Comparison of ENCODE assay signal across 1 cellular context in genomic region chr19:19663292-19664120, GRCh38.
TF ChIP-seq lines count a peak whose summit lies in the region.

Gene ATP13A1, minus strand, starts transcription at chr19:19663676. Its CDS starts 10 bp downstream, at chr19:19663666.

TF ChIP-seq in K562, 482 proteins besides CTCF, POLR2A, EP300 and RAD21 (continued from another document and continues in another):
- 0 out of 2 replicates have a peak, but pooled peaks have one; percentile 29 for TF ChIP-seq REST (CRISPR knock-in tag; IDR thresholded peaks at IDR 0.05; ENCODE audit: low read depth)
- peak; percentile 88 for TF ChIP-seq PHF20 (IDR thresholded peaks at IDR 0.05; ENCODE audit: partially characterized antibody)
- TF ChIP-seq ZNF75A (CRISPR knock-in tag; IDR thresholded peaks at IDR 0.05) = no peak
- no peak for TF ChIP-seq ZC3H8 (IDR thresholded peaks at IDR 0.05)
- TF ChIP-seq FOXM1 (IDR thresholded peaks at IDR 0.05; ENCODE audit: low read depth) = no peak
- TF ChIP-seq FOXM1 (CRISPR knock-in tag; IDR thresholded peaks at IDR 0.05; ENCODE audit: low read depth) = 0 out of 2 replicates have a peak, but pooled peaks have one; percentile 61
- no peak for TF ChIP-seq MAFK (IDR thresholded peaks at IDR 0.05; ENCODE audit: low read length)
- TF ChIP-seq CBX1 (IDR thresholded peaks at IDR 0.05; ENCODE audit: low read depth) = 0 out of 2 replicates have a peak, but pooled peaks have one; percentile 73
- peak; percentile 16; the same call in 1 of the 2 replicates for TF ChIP-seq ATF2 (CRISPR knock-in tag; IDR thresholded peaks at IDR 0.05)
- TF ChIP-seq ELF4 (CRISPR knock-in tag; IDR thresholded peaks at IDR 0.05) = peak; percentile 93; the same call in 1 of the 2 replicates
- peak; percentile 95 for TF ChIP-seq ZNF197 (CRISPR knock-in tag; IDR thresholded peaks at IDR 0.05; ENCODE audit: low read depth)
- no peak for TF ChIP-seq MIER1 (IDR thresholded peaks at IDR 0.05; ENCODE audit: low read depth)
- TF ChIP-seq, protein P1, sequence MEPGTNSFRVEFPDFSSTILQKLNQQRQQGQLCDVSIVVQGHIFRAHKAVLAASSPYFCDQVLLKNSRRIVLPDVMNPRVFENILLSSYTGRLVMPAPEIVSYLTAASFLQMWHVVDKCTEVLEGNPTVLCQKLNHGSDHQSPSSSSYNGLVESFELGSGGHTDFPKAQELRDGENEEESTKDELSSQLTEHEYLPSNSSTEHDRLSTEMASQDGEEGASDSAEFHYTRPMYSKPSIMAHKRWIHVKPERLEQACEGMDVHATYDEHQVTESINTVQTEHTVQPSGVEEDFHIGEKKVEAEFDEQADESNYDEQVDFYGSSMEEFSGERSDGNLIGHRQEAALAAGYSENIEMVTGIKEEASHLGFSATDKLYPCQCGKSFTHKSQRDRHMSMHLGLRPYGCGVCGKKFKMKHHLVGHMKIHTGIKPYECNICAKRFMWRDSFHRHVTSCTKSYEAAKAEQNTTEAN (CRISPR knock-in tag; IDR thresholded peaks at IDR 0.05) = 0 out of 2 replicates have a peak, but pooled peaks have one; percentile 23
- TF ChIP-seq, protein P2, sequence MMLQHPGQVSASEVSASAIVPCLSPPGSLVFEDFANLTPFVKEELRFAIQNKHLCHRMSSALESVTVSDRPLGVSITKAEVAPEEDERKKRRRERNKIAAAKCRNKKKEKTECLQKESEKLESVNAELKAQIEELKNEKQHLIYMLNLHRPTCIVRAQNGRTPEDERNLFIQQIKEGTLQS (IDR thresholded peaks at IDR 0.05) = no peak
- TF ChIP-seq, protein P2 (CRISPR knock-in tag; conservative IDR thresholded peaks at IDR 0.05) = 0 out of 2 replicates have a peak, but pooled peaks have one; percentile 56
- peak; percentile 83 to 96; a peak in 3 of 4 replicates for TF ChIP-seq ETV6 (IDR thresholded peaks at IDR 0.05; ENCODE audit: borderline replicate concordance in 1 of 2, low read depth in 2 of 2, low read length in 1 of 2)
- no peak; the same call in 1 of the 2 replicates for TF ChIP-seq ETV6 (CRISPR knock-in tag; IDR thresholded peaks at IDR 0.05; ENCODE audit: borderline replicate concordance)
- TF ChIP-seq, protein P3, sequence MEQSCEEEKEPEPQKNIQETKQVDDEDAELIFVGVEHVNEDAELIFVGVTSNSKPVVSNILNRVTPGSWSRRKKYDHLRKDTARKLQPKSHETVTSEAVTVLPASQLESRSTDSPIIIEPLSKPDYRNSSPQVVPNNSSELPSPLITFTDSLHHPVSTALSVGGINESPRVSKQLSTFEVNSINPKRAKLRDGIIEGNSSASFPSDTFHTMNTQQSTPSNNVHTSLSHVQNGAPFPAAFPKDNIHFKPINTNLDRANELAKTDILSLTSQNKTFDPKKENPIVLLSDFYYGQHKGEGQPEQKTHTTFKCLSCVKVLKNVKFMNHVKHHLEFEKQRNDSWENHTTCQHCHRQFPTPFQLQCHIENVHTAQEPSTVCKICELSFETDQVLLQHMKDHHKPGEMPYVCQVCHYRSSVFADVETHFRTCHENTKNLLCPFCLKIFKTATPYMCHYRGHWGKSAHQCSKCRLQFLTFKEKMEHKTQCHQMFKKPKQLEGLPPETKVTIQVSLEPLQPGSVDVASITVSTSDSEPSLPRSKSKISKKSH (CRISPR knock-in tag; IDR thresholded peaks at IDR 0.05) = no peak
- peak; percentile 74 for TF ChIP-seq THAP12 (CRISPR knock-in tag; IDR thresholded peaks at IDR 0.05)
- TF ChIP-seq EZH2 (IDR thresholded peaks at IDR 0.05; ENCODE audit: borderline replicate concordance, low read depth, low read length) = no peak
- TF ChIP-seq SIX5 (IDR thresholded peaks at IDR 0.05; ENCODE audit: borderline replicate concordance in 1 of 2, insufficient read depth in 1 of 2, low read depth in 1 of 2, low read length in 2 of 2) = peak; percentile 34 to 38; a peak in 1 of 4 replicates
- no peak for TF ChIP-seq MTA2 (IDR thresholded peaks at IDR 0.05; ENCODE audit: low read depth)
- TF ChIP-seq CEBPZ (IDR thresholded peaks at IDR 0.05; ENCODE audit: borderline replicate concordance, low read depth, low read length) = no peak
- TF ChIP-seq HSF4 (CRISPR knock-in tag; IDR thresholded peaks at IDR 0.05; ENCODE audit: borderline replicate concordance) = no peak
- TF ChIP-seq TAF7 (tag; IDR thresholded peaks at IDR 0.05) = peak; percentile 38; the same call in 1 of the 2 replicates
- peak; percentile 83 for TF ChIP-seq STAT6 (CRISPR knock-in tag; IDR thresholded peaks at IDR 0.05)
- peak; percentile 81 for TF ChIP-seq RB1 (IDR thresholded peaks at IDR 0.05; ENCODE audit: low read depth)
- TF ChIP-seq ZFX (CRISPR knock-in tag; IDR thresholded peaks at IDR 0.05) = peak; percentile 68
- peak; percentile 94 for TF ChIP-seq NR2C1 (IDR thresholded peaks at IDR 0.05)
- TF ChIP-seq NR2C1 (tag; IDR thresholded peaks at IDR 0.05) = peak; percentile 98
- no peak for TF ChIP-seq ESRRB (CRISPR knock-in tag; IDR thresholded peaks at IDR 0.05; ENCODE audit: borderline replicate concordance)
- no peak for TF ChIP-seq TEAD2 (tag; IDR thresholded peaks at IDR 0.05)
- TF ChIP-seq ZHX1 (conservative IDR thresholded peaks at IDR 0.05; ENCODE audit: low read length) = 0 out of 2 replicates have a peak, but pooled peaks have one; percentile 73
- TF ChIP-seq, protein P4, sequence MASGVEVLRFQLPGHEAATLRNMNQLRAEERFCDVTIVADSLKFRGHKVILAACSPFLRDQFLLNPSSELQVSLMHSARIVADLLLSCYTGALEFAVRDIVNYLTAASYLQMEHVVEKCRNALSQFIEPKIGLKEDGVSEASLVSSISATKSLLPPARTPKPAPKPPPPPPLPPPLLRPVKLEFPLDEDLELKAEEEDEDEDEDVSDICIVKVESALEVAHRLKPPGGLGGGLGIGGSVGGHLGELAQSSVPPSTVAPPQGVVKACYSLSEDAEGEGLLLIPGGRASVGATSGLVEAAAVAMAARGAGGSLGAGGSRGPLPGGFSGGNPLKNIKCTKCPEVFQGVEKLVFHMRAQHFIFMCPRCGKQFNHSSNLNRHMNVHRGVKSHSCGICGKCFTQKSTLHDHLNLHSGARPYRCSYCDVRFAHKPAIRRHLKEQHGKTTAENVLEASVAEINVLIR (CRISPR knock-in tag; IDR thresholded peaks at IDR 0.05) = peak; percentile 69
- TF ChIP-seq SIN3A (IDR thresholded peaks at IDR 0.05; ENCODE audit: borderline replicate concordance in 2 of 2, control insufficient read depth in 1 of 2, low read depth in 2 of 2, low read length in 2 of 2) = peak in 1 of 2 experiments; percentile 44; a peak in 1 of 4 replicates
